In the genomic region with DNA sequence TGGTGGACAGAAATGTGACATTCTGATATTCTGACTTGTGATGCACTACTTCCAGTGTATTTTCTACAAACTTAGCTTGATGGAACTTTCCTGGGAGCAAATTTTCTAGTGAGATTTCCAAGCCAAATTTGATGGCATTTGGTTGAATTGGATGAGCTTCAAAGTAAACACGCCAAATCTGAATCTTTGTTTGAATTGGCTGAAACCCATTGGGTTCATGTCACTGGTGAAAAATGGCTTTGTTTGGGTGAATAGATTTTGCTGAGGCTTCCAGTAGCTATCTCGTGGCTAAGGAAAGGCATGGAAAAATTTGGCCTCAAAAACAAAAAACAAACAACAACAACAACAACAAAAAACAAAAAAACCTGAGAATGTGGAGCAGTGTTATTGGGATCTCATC, we compare ENCODE assay signal across 18 cellular contexts.
"Had no signal": no experiment of that assay in that cellular context is flagged by ENCODE, and none has a peak within 500 bp of the region (broad histone marks: within the 10 kb centered on the region; RNA-seq: fewer than 3 reads in every experiment).

No MANE protein-coding gene starts in this region.

- H3K4me3 ChIP-seq: left lung, psoas muscle, sigmoid colon, suprapubic skin, upper lobe of right lung had no signal

- H3K4me1 Mint-ChIP-seq: activated CD4-positive, alpha-beta memory T cell treated with anti-CD3 and anti-CD28 coated beads, Interleukin-2, amount 10 ng/mL, durations not matched to agents 7 days and 5 days; T-cell had no signal

- H3K9me3 Mint-ChIP-seq: activated CD4-positive, alpha-beta memory T cell treated with anti-CD3 and anti-CD28 coated beads, Interleukin-2, amount 10 ng/mL, durations not matched to agents 7 days and 5 days; activated T-cell treated with anti-CD3 and anti-CD28 coated beads, Interleukin-2, amount 50 U/mL, for 72 hours; T-cell had no signal

- H3K36me3 Mint-ChIP-seq: T-cell had no signal

- H3K9me3 ChIP-seq: psoas muscle, sigmoid colon, suprapubic skin, upper lobe of right lung had no signal

- H3K27ac ChIP-seq: left lung, psoas muscle, sigmoid colon, suprapubic skin, upper lobe of right lung, VCaP had no signal

- H3K27me3 ChIP-seq: left lung, sigmoid colon, suprapubic skin, upper lobe of right lung had no signal

- H3K4me3 Mint-ChIP-seq: activated CD4-positive, alpha-beta memory T cell treated with anti-CD3 and anti-CD28 coated beads, Interleukin-2, amount 10 ng/mL, durations not matched to agents 7 days and 5 days; activated T-cell treated with anti-CD3 and anti-CD28 coated beads, Interleukin-2, amount 50 U/mL, for 72 hours; nephron progenitor cell; T-cell had no signal

- ATAC-seq: activated T-cell treated with anti-CD3 and anti-CD28 coated beads, Interleukin-2, amount 50 U/mL, for 72 hours; left lung; psoas muscle; T-cell; upper lobe of right lung had no signal

- H3K4me1 ChIP-seq: left lung, psoas muscle, sigmoid colon, suprapubic skin, upper lobe of right lung had no signal

- H3K36me3 ChIP-seq: left lung, sigmoid colon, suprapubic skin, upper lobe of right lung had no signal

- DNase-seq: activated CD4-positive, alpha-beta memory T cell treated with anti-CD3 and anti-CD28 coated beads, Interleukin-2, amount 10 ng/mL, durations not matched to agents 7 days and 5 days; activated T-cell treated with anti-CD3 and anti-CD28 coated beads, Interleukin-2, amount 50 U/mL, for 72 hours; central memory CD4-positive, alpha-beta T cell; cortex of kidney; effector memory CD4-positive, alpha-beta T cell; head of caudate nucleus; left lung; mesenchymal stem cell; nephron progenitor cell; psoas muscle; sigmoid colon; stimulated activated CD4-positive, alpha-beta T cell treated with anti-CD3 and anti-CD28 coated beads, Interleukin-12 subunit alpha, Interleukin-12 subunit beta, amount 100 ng/mL, for 4 hours; stimulated activated naive CD4-positive, alpha-beta T cell treated with Interleukin-2 at 50 U/mL for 16 hours; T-cell; T1000; upper lobe of right lung had no signal

- H3K27ac Mint-ChIP-seq: activated CD4-positive, alpha-beta memory T cell treated with anti-CD3 and anti-CD28 coated beads, Interleukin-2, amount 10 ng/mL, durations not matched to agents 7 days and 5 days; activated T-cell treated with anti-CD3 and anti-CD28 coated beads, Interleukin-2, amount 50 U/mL, for 72 hours; nephron progenitor cell; T-cell had no signal
